23 cellular contexts compared by ENCODE assay signal in genomic region chr11:70250876-70251275, GRCh38.
"Had no signal": no experiment of that assay in that cellular context is flagged by ENCODE, and none has a peak within 500 bp of the region (broad histone marks: within the 10 kb centered on the region; RNA-seq: fewer than 3 reads in every experiment).

No MANE protein-coding gene starts in this region.

- H3K27me3 Mint-ChIP-seq: activated CD4-positive, alpha-beta T cell treated with anti-CD3 and anti-CD28 coated beads for 36 hours; central memory CD8-positive, alpha-beta T cell had no signal

- DNase-seq: activated CD4-positive, alpha-beta memory T cell treated with anti-CD3 and anti-CD28 coated beads, Interleukin-2, amount 10 ng/mL, durations not matched to agents 7 days and 5 days; activated CD4-positive, alpha-beta T cell treated with anti-CD3 and anti-CD28 coated beads for 36 hours; activated CD4-positive, alpha-beta T cell treated with anti-CD3 and anti-CD28 coated beads, Interleukin-2, amount 50 U/mL, for 1 hour; activated CD8-positive, alpha-beta memory T cell treated with anti-CD3 and anti-CD28 coated beads, Interleukin-2, amount 50 U/mL, for 4 hours; activated gamma-delta T cell treated with Interleukin-2 at 50 U/mL for 16 hours; activated naive CD4-positive, alpha-beta T cell treated with anti-CD3 and anti-CD28 coated beads, Interleukin-2, amount 10 ng/mL, durations not matched to agents 7 days and 5 days; activated naive CD8-positive, alpha-beta T cell treated with anti-CD3 and anti-CD28 coated beads, Interleukin-2, amount 10 ng/mL, durations not matched to agents 7 days and 5 days; activated T-cell treated with anti-CD3 and anti-CD28 coated beads, Interleukin-2, amount 50 U/mL, for 72 hours; Karpas-422; NCI-H1048; NCI-H146; NCI-H187 treated with DMSO at 0.1 percent for 48 hours; NCI-H2081 treated with DMSO at 0.1 percent for 48 hours; NCI-H2171; NCI-H2227 treated with DMSO at 0.1 percent for 48 hours; NCI-H446 treated with DMSO at 0.1 percent for 48 hours; NCI-H524 treated with DMSO at 0.1 percent for 48 hours; NCI-H748 treated with DMSO at 0.1 percent for 48 hours; SIG-M5; T-helper 2 cell had no signal

- H3K9me3 Mint-ChIP-seq: activated naive CD4-positive, alpha-beta T cell treated with anti-CD3 and anti-CD28 coated beads, Interleukin-2, amount 10 ng/mL, durations not matched to agents 7 days and 5 days; central memory CD8-positive, alpha-beta T cell had no signal

- ATAC-seq: activated CD4-positive, alpha-beta T cell treated with anti-CD3 and anti-CD28 coated beads for 36 hours; activated T-cell treated with anti-CD3 and anti-CD28 coated beads, Interleukin-2, amount 50 U/mL, for 72 hours had no signal

- H3K4me3 Mint-ChIP-seq: activated CD4-positive, alpha-beta memory T cell treated with anti-CD3 and anti-CD28 coated beads, Interleukin-2, amount 10 ng/mL, durations not matched to agents 7 days and 5 days; activated CD4-positive, alpha-beta T cell treated with anti-CD3 and anti-CD28 coated beads for 36 hours; activated naive CD4-positive, alpha-beta T cell treated with anti-CD3 and anti-CD28 coated beads, Interleukin-2, amount 10 ng/mL, durations not matched to agents 7 days and 5 days; activated naive CD8-positive, alpha-beta T cell treated with anti-CD3 and anti-CD28 coated beads, Interleukin-2, amount 10 ng/mL, durations not matched to agents 7 days and 5 days; activated T-cell treated with anti-CD3 and anti-CD28 coated beads, Interleukin-2, amount 50 U/mL, for 72 hours; central memory CD8-positive, alpha-beta T cell had no signal

- H3K27ac ChIP-seq: VCaP had no signal

- H3K4me1 Mint-ChIP-seq: activated CD4-positive, alpha-beta memory T cell treated with anti-CD3 and anti-CD28 coated beads, Interleukin-2, amount 10 ng/mL, durations not matched to agents 7 days and 5 days; activated naive CD4-positive, alpha-beta T cell treated with anti-CD3 and anti-CD28 coated beads, Interleukin-2, amount 10 ng/mL, durations not matched to agents 7 days and 5 days; activated naive CD8-positive, alpha-beta T cell treated with anti-CD3 and anti-CD28 coated beads, Interleukin-2, amount 10 ng/mL, durations not matched to agents 7 days and 5 days had no signal

- H3K36me3 Mint-ChIP-seq: activated naive CD4-positive, alpha-beta T cell treated with anti-CD3 and anti-CD28 coated beads, Interleukin-2, amount 10 ng/mL, durations not matched to agents 7 days and 5 days; activated naive CD8-positive, alpha-beta T cell treated with anti-CD3 and anti-CD28 coated beads, Interleukin-2, amount 10 ng/mL, durations not matched to agents 7 days and 5 days had no signal

- H3K27ac Mint-ChIP-seq: activated CD4-positive, alpha-beta memory T cell treated with anti-CD3 and anti-CD28 coated beads, Interleukin-2, amount 10 ng/mL, durations not matched to agents 7 days and 5 days; activated CD4-positive, alpha-beta T cell treated with anti-CD3 and anti-CD28 coated beads for 36 hours; activated naive CD4-positive, alpha-beta T cell treated with anti-CD3 and anti-CD28 coated beads, Interleukin-2, amount 10 ng/mL, durations not matched to agents 7 days and 5 days; activated naive CD8-positive, alpha-beta T cell treated with anti-CD3 and anti-CD28 coated beads, Interleukin-2, amount 10 ng/mL, durations not matched to agents 7 days and 5 days; activated T-cell treated with anti-CD3 and anti-CD28 coated beads, Interleukin-2, amount 50 U/mL, for 72 hours; activated T-helper 2 cell treated with anti-CD3 and anti-CD28 coated beads, Interferon-gamma antibody, Interleukin-2, Interleukin-4, amounts not matched to agents 10 μg/mL and 5 μg/mL and 100 μg/mL, durations not matched to agents 14 hours and 24 hours and 36 hours had no signal
